ENCODE assay signal across 13 cellular contexts in genomic region chr14:101796479-101796878, GRCh38.
"Had no signal": no experiment of that assay in that cellular context is flagged by ENCODE, and none has a peak within 500 bp of the region (broad histone marks: within the 10 kb centered on the region; RNA-seq: fewer than 3 reads in every experiment).

No MANE protein-coding gene starts in this region.

- H3K4me3 ChIP-seq: coronary artery, right lobe of liver had no signal

- H3K27me3 ChIP-seq: right lobe of liver had no signal

- H3K27me3 Mint-ChIP-seq: activated CD4-positive, alpha-beta T cell treated with anti-CD3 and anti-CD28 coated beads, Interleukin-2, amount 10 ng/mL, durations not matched to agents 7 days and 5 days; activated naive CD8-positive, alpha-beta T cell treated with anti-CD3 and anti-CD28 coated beads, Interleukin-2, amount 10 ng/mL, durations not matched to agents 7 days and 5 days; brain; central memory CD8-positive, alpha-beta T cell; stimulated activated naive CD8-positive, alpha-beta T cell treated with anti-CD3 and anti-CD28 coated beads, Interleukin-15, amount 100 ng/mL, for 72 hours had no signal

- H3K27ac Mint-ChIP-seq: activated CD4-positive, alpha-beta T cell treated with anti-CD3 and anti-CD28 coated beads, Interleukin-2, amount 10 ng/mL, durations not matched to agents 7 days and 5 days; activated naive CD8-positive, alpha-beta T cell treated with anti-CD3 and anti-CD28 coated beads, Interleukin-2, amount 10 ng/mL, durations not matched to agents 7 days and 5 days; brain; stimulated activated naive CD8-positive, alpha-beta T cell treated with anti-CD3 and anti-CD28 coated beads, Interleukin-15, amount 100 ng/mL, for 72 hours; T-helper 1 cell treated with Interleukin-12 subunit alpha and Interleukin-12 subunit beta and Interleukin-4 antibody, amounts not matched to agents 30 μg/mL and 1 μg/mL, for 36 hours had no signal

- H3K9me3 Mint-ChIP-seq: central memory CD8-positive, alpha-beta T cell; natural killer cell had no signal

- H3K9me3 ChIP-seq: right lobe of liver had no signal

- DNase-seq: activated CD4-positive, alpha-beta T cell treated with anti-CD3 and anti-CD28 coated beads, Interleukin-2, amount 10 ng/mL, durations not matched to agents 7 days and 5 days; activated CD8-positive, alpha-beta memory T cell treated with anti-CD3 and anti-CD28 coated beads for 24 hours; activated naive CD4-positive, alpha-beta T cell; activated naive CD8-positive, alpha-beta T cell treated with anti-CD3 and anti-CD28 coated beads, Interleukin-2, amount 10 ng/mL, durations not matched to agents 7 days and 5 days; foreskin fibroblast; natural killer cell; nucleus accumbens; right lobe of liver; stimulated activated naive CD8-positive, alpha-beta T cell treated with anti-CD3 and anti-CD28 coated beads, Interleukin-15, amount 100 ng/mL, for 72 hours had no signal

- ATAC-seq: natural killer cell; stimulated activated naive CD8-positive, alpha-beta T cell treated with anti-CD3 and anti-CD28 coated beads, Interleukin-15, amount 100 ng/mL, for 72 hours had no signal

- H3K27ac ChIP-seq: coronary artery, right lobe of liver had no signal

- H3K36me3 ChIP-seq: right lobe of liver had no signal

- H3K4me3 Mint-ChIP-seq: activated CD4-positive, alpha-beta T cell treated with anti-CD3 and anti-CD28 coated beads, Interleukin-2, amount 10 ng/mL, durations not matched to agents 7 days and 5 days; activated naive CD8-positive, alpha-beta T cell treated with anti-CD3 and anti-CD28 coated beads, Interleukin-2, amount 10 ng/mL, durations not matched to agents 7 days and 5 days; brain; central memory CD8-positive, alpha-beta T cell; natural killer cell; stimulated activated naive CD8-positive, alpha-beta T cell treated with anti-CD3 and anti-CD28 coated beads, Interleukin-15, amount 100 ng/mL, for 72 hours; T-helper 1 cell treated with Interleukin-12 subunit alpha and Interleukin-12 subunit beta and Interleukin-4 antibody, amounts not matched to agents 30 μg/mL and 1 μg/mL, for 36 hours had no signal
